In genomic region chr10:106795619-106796018, GRCh38 we compare ENCODE assay signal across 9 cellular contexts.
DNase-seq lines count a peak whose midpoint lies in the region; ATAC-seq and TF ChIP-seq lines count a peak whose summit lies in the region.
"Had no signal": no experiment of that assay in that cellular context is flagged by ENCODE, and none has a peak within 500 bp of the region (broad histone marks: within the 10 kb centered on the region; RNA-seq: fewer than 3 reads in every experiment).

No MANE protein-coding gene starts in this region.

- H3K27me3 Mint-ChIP-seq in type B pancreatic cell = peaks cover 13% of the 10 kb centered on the region
- no peaks in the 10 kb centered on the region for H3K27me3 Mint-ChIP-seq in activated T-helper 2 cell treated with anti-CD3 and anti-CD28 coated beads, Interferon-gamma antibody, Interleukin-2, Interleukin-4, amounts not matched to agents 10 μg/mL and 5 μg/mL and 100 μg/mL, durations not matched to agents 14 hours and 24 hours and 36 hours (ENCODE audit: low read depth)

- peak; percentile 83 for TF ChIP-seq CTCF in type B pancreatic cell (conservative IDR thresholded peaks at IDR 0.05)
- TF ChIP-seq CTCF in foreskin keratinocyte (conservative IDR thresholded peaks at IDR 0.05) = no peak

- H3K27ac Mint-ChIP-seq in type B pancreatic cell = no peak overlapping the region
- H3K27ac Mint-ChIP-seq in activated T-helper 2 cell treated with anti-CD3 and anti-CD28 coated beads, Interferon-gamma antibody, Interleukin-2, Interleukin-4, amounts not matched to agents 10 μg/mL and 5 μg/mL and 100 μg/mL, durations not matched to agents 14 hours and 24 hours and 36 hours = no peak overlapping the region
- H3K27ac Mint-ChIP-seq: T-helper 1 cell treated with Interleukin-12 subunit alpha and Interleukin-12 subunit beta and Interleukin-4 antibody, amounts not matched to agents 30 μg/mL and 1 μg/mL, for 36 hours had no signal

- peak; percentile 86 for ATAC-seq in HG02884 (IDR thresholded peaks at IDR 0.05; ENCODE audit: unreplicated experiment)
- no peak for ATAC-seq in foreskin keratinocyte

- DNase-seq in NCI-H2171 treated with DMSO at 0.1 percent for 48 hours (lab: John Stamatoyannopoulos, UW) (peak; percentile 1), NCI-H2171 (lab: John Stamatoyannopoulos, UW) (no peak), NOMO-1 (lab: John Stamatoyannopoulos, UW; ENCODE audit: unreplicated experiment in 2 of 2) (peak; percentile 27 to 73), head of caudate nucleus (peak; percentile 14 to 76 (median 52)), type B pancreatic cell (ENCODE audit: extremely low spot score, unreplicated experiment) (no peak), foreskin keratinocyte (no peak)
- no peak for DNase-seq in activated T-helper 2 cell treated with anti-CD3 and anti-CD28 coated beads, Interferon-gamma antibody, Interleukin-2, Interleukin-4, amounts not matched to agents 10 μg/mL and 5 μg/mL and 100 μg/mL, durations not matched to agents 14 hours and 24 hours and 36 hours (ENCODE audit: low spot score)

- H3K4me1 Mint-ChIP-seq in type B pancreatic cell (ENCODE audit: unreplicated experiment) = peaks cover 3% of the 10 kb centered on the region
- H3K4me1 Mint-ChIP-seq in activated T-helper 2 cell treated with anti-CD3 and anti-CD28 coated beads, Interferon-gamma antibody, Interleukin-2, Interleukin-4, amounts not matched to agents 10 μg/mL and 5 μg/mL and 100 μg/mL, durations not matched to agents 14 hours and 24 hours and 36 hours (ENCODE audit: low read depth) = no peaks in the 10 kb centered on the region

- peaks cover 4% of the 10 kb centered on the region for H3K36me3 Mint-ChIP-seq in type B pancreatic cell
- H3K36me3 Mint-ChIP-seq in activated T-helper 2 cell treated with anti-CD3 and anti-CD28 coated beads, Interferon-gamma antibody, Interleukin-2, Interleukin-4, amounts not matched to agents 10 μg/mL and 5 μg/mL and 100 μg/mL, durations not matched to agents 14 hours and 24 hours and 36 hours (ENCODE audit: low read depth) = no peaks in the 10 kb centered on the region

- no peak overlapping the region for H3K27ac ChIP-seq in foreskin keratinocyte

- H3K9me3 Mint-ChIP-seq in type B pancreatic cell = no peaks in the 10 kb centered on the region
- peaks cover 5% of the 10 kb centered on the region for H3K9me3 Mint-ChIP-seq in activated T-helper 2 cell treated with anti-CD3 and anti-CD28 coated beads, Interferon-gamma antibody, Interleukin-2, Interleukin-4, amounts not matched to agents 10 μg/mL and 5 μg/mL and 100 μg/mL, durations not matched to agents 14 hours and 24 hours and 36 hours

- intact Hi-C loops in head of caudate nucleus (cut with DNase I) = no loop called here
- intact Hi-C loops in activated T-helper 2 cell treated with anti-CD3 and anti-CD28 coated beads, Interferon-gamma antibody, Interleukin-2, Interleukin-4, amounts not matched to agents 10 μg/mL and 5 μg/mL and 100 μg/mL, durations not matched to agents 14 hours and 24 hours and 36 hours (cut with micrococcal nuclease) = no loop called here

- no peaks in the 10 kb centered on the region for H3K27me3 ChIP-seq in foreskin keratinocyte

- H3K4me3 Mint-ChIP-seq in type B pancreatic cell = no peak overlapping the region
- no peak overlapping the region for H3K4me3 Mint-ChIP-seq in activated T-helper 2 cell treated with anti-CD3 and anti-CD28 coated beads, Interferon-gamma antibody, Interleukin-2, Interleukin-4, amounts not matched to agents 10 μg/mL and 5 μg/mL and 100 μg/mL, durations not matched to agents 14 hours and 24 hours and 36 hours (ENCODE audit: low read depth)
- H3K4me3 Mint-ChIP-seq: T-helper 1 cell treated with Interleukin-12 subunit alpha and Interleukin-12 subunit beta and Interleukin-4 antibody, amounts not matched to agents 30 μg/mL and 1 μg/mL, for 36 hours had no signal

- no peaks in the 10 kb centered on the region for H3K4me1 ChIP-seq in foreskin keratinocyte

Comparison
In these comparisons a context has a peak if more than half of its experiments do, and no peak if none do; other contexts are left out.
1. DNase-seq: peak in NCI-H2171 treated with DMSO at 0.1 percent for 48 hours (single experiment), NOMO-1 (2 of 2) and head of caudate nucleus (42 of 42); none in NCI-H2171 (single experiment), type B pancreatic cell (single experiment), activated T-helper 2 cell treated with anti-CD3 and anti-CD28 coated beads, Interferon-gamma antibody, Interleukin-2, Interleukin-4, amounts not matched to agents 10 μg/mL and 5 μg/mL and 100 μg/mL, durations not matched to agents 14 hours and 24 hours and 36 hours (single experiment) and foreskin keratinocyte (0 of 2).